Comparison of ENCODE assay signal across 1 cellular context in the genomic region with DNA sequence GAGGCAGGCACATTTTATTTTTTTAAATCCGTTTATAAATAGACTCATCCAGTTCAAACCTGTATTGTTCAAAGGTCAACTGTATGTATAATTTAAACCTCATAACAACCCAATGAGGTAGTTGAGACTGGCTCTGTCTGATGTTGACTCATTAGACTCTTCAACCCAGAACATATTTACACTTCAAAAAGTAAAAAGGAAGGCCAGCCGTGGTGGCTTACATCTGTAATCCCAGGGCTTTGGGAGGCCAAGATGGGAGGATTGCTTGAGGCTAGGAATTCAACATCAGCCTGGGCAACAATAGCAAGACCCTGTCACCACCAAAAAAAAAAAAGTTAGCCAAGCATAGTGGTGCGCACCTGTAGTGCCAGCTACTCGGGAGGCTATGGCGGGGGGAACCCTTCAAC.
TF ChIP-seq lines count a peak whose summit lies in the region.

No MANE protein-coding gene starts in this region.

TF ChIP-seq in HepG2, 621 proteins besides CTCF, POLR2A, EP300 and RAD21 (continued from another document and continues in another):
- TF ChIP-seq, protein P1, sequence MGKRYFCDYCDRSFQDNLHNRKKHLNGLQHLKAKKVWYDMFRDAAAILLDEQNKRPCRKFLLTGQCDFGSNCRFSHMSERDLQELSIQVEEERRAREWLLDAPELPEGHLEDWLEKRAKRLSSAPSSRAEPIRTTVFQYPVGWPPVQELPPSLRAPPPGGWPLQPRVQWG (CRISPR knock-in tag; IDR thresholded peaks at IDR 0.05; ENCODE audit: borderline replicate concordance, low read depth) = no peak
- TF ChIP-seq, protein P2, sequence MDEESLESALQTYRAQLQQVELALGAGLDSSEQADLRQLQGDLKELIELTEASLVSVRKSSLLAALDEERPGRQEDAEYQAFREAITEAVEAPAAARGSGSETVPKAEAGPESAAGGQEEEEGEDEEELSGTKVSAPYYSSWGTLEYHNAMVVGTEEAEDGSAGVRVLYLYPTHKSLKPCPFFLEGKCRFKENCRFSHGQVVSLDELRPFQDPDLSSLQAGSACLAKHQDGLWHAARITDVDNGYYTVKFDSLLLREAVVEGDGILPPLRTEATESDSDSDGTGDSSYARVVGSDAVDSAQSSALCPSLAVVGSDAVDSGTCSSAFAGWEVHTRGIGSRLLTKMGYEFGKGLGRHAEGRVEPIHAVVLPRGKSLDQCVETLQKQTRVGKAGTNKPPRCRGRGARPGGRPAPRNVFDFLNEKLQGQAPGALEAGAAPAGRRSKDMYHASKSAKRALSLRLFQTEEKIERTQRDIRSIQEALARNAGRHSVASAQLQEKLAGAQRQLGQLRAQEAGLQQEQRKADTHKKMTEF (CRISPR knock-in tag; IDR thresholded peaks at IDR 0.05) = peak; percentile 33; the same call in 1 of the 2 replicates
- TF ChIP-seq ZNF232 (CRISPR knock-in tag; IDR thresholded peaks at IDR 0.05; ENCODE audit: borderline replicate concordance) (no peak), ZFY (CRISPR knock-in tag; IDR thresholded peaks at IDR 0.05) (no peak), GATAD2A (CRISPR knock-in tag; IDR thresholded peaks at IDR 0.05) (0 out of 2 replicates have a peak, but pooled peaks have one; percentile 13), ZNF230 (CRISPR knock-in tag; IDR thresholded peaks at IDR 0.05) (no peak), ZNF460 (CRISPR knock-in tag; IDR thresholded peaks at IDR 0.05; ENCODE audit: borderline replicate concordance) (peak; percentile 69), BRCA1 (CRISPR knock-in tag; IDR thresholded peaks at IDR 0.05) (no peak), TCF7 (IDR thresholded peaks at IDR 0.05; ENCODE audit: low read depth) (peak; percentile 46; the same call in 1 of the 2 replicates), ZMYM3 (CRISPR knock-in tag; IDR thresholded peaks at IDR 0.05) (0 out of 2 replicates have a peak, but pooled peaks have one; percentile 32), ZNF552 (CRISPR knock-in tag; IDR thresholded peaks at IDR 0.05; ENCODE audit: borderline replicate concordance) (no peak), FOXP1 (IDR thresholded peaks at IDR 0.05) (no peak), FOXP1 (CRISPR knock-in tag; IDR thresholded peaks at IDR 0.05) (peak; percentile 12; the same call in 1 of the 2 replicates), NR2F1 (CRISPR knock-in tag; IDR thresholded peaks at IDR 0.05) (0 out of 4 replicates have a peak, but pooled peaks of 1 of the 2 experiments have one; percentile 21), ZNF205 (CRISPR knock-in tag; IDR thresholded peaks at IDR 0.05) (no peak), ZNF605 (CRISPR knock-in tag; IDR thresholded peaks at IDR 0.05) (no peak), ZNF709 (CRISPR knock-in tag; IDR thresholded peaks at IDR 0.05) (no peak), ZNF101 (CRISPR knock-in tag; IDR thresholded peaks at IDR 0.05; ENCODE audit: borderline replicate concordance, low read depth) (no peak), ZMYM2 (CRISPR knock-in tag; IDR thresholded peaks at IDR 0.05) (0 out of 2 replicates have a peak, but pooled peaks have one; percentile 23), FOXA1 (IDR thresholded peaks at IDR 0.05) (no peak), FOXA1 (CRISPR knock-in tag; IDR thresholded peaks at IDR 0.05) (peak; percentile 61; the same call in 1 of the 2 replicates), NCOR1 (IDR thresholded peaks at IDR 0.05; ENCODE audit: borderline replicate concordance, low read length) (peak; percentile 24; the same call in 1 of the 2 replicates), ZNF337 (CRISPR knock-in tag; IDR thresholded peaks at IDR 0.05; ENCODE audit: borderline replicate concordance, low read depth) (no peak), SOX13 (IDR thresholded peaks at IDR 0.05) (no peak), SOX13 (CRISPR knock-in tag; conservative IDR thresholded peaks at IDR 0.05 in 1 of 2, IDR thresholded peaks at IDR 0.05 in 1 of 2) (peak in 1 of 2 experiments; percentile 30; a peak in 1 of 4 replicates), TAF15 (IDR thresholded peaks at IDR 0.05; ENCODE audit: low read depth, low read length, poor library complexity, severe bottlenecking) (no peak), ZNF24 (IDR thresholded peaks at IDR 0.05) (no peak), RARA (CRISPR knock-in tag; IDR thresholded peaks at IDR 0.05) (peak; percentile 38; the same call in 1 of the 2 replicates), TEAD3 (CRISPR knock-in tag; optimal IDR thresholded peaks at IDR 0.05; ENCODE audit: borderline replicate concordance) (peak; percentile 11), ZNF644 (CRISPR knock-in tag; IDR thresholded peaks at IDR 0.05; ENCODE audit: low read depth) (0 out of 2 replicates have a peak, but pooled peaks have one; percentile 17), FOXA3 (CRISPR knock-in tag; IDR thresholded peaks at IDR 0.05) (peak; percentile 67), HNRNPK (IDR thresholded peaks at IDR 0.05; ENCODE audit: low read depth, low read length, poor library complexity, severe bottlenecking) (peak; percentile 68)
- TF ChIP-seq, protein P3, sequence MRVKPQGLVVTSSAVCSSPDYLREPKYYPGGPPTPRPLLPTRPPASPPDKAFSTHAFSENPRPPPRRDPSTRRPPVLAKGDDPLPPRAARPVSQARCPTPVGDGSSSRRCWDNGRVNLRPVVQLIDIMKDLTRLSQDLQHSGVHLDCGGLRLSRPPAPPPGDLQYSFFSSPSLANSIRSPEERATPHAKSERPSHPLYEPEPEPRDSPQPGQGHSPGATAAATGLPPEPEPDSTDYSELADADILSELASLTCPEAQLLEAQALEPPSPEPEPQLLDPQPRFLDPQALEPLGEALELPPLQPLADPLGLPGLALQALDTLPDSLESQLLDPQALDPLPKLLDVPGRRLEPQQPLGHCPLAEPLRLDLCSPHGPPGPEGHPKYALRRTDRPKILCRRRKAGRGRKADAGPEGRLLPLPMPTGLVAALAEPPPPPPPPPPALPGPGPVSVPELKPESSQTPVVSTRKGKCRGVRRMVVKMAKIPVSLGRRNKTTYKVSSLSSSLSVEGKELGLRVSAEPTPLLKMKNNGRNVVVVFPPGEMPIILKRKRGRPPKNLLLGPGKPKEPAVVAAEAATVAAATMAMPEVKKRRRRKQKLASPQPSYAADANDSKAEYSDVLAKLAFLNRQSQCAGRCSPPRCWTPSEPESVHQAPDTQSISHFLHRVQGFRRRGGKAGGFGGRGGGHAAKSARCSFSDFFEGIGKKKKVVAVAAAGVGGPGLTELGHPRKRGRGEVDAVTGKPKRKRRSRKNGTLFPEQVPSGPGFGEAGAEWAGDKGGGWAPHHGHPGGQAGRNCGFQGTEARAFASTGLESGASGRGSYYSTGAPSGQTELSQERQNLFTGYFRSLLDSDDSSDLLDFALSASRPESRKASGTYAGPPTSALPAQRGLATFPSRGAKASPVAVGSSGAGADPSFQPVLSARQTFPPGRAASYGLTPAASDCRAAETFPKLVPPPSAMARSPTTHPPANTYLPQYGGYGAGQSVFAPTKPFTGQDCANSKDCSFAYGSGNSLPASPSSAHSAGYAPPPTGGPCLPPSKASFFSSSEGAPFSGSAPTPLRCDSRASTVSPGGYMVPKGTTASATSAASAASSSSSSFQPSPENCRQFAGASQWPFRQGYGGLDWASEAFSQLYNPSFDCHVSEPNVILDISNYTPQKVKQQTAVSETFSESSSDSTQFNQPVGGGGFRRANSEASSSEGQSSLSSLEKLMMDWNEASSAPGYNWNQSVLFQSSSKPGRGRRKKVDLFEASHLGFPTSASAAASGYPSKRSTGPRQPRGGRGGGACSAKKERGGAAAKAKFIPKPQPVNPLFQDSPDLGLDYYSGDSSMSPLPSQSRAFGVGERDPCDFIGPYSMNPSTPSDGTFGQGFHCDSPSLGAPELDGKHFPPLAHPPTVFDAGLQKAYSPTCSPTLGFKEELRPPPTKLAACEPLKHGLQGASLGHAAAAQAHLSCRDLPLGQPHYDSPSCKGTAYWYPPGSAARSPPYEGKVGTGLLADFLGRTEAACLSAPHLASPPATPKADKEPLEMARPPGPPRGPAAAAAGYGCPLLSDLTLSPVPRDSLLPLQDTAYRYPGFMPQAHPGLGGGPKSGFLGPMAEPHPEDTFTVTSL (CRISPR knock-in tag; IDR thresholded peaks at IDR 0.05; ENCODE audit: borderline replicate concordance) = peak; percentile 25; the same call in 1 of the 2 replicates
- TF ChIP-seq, protein P4, sequence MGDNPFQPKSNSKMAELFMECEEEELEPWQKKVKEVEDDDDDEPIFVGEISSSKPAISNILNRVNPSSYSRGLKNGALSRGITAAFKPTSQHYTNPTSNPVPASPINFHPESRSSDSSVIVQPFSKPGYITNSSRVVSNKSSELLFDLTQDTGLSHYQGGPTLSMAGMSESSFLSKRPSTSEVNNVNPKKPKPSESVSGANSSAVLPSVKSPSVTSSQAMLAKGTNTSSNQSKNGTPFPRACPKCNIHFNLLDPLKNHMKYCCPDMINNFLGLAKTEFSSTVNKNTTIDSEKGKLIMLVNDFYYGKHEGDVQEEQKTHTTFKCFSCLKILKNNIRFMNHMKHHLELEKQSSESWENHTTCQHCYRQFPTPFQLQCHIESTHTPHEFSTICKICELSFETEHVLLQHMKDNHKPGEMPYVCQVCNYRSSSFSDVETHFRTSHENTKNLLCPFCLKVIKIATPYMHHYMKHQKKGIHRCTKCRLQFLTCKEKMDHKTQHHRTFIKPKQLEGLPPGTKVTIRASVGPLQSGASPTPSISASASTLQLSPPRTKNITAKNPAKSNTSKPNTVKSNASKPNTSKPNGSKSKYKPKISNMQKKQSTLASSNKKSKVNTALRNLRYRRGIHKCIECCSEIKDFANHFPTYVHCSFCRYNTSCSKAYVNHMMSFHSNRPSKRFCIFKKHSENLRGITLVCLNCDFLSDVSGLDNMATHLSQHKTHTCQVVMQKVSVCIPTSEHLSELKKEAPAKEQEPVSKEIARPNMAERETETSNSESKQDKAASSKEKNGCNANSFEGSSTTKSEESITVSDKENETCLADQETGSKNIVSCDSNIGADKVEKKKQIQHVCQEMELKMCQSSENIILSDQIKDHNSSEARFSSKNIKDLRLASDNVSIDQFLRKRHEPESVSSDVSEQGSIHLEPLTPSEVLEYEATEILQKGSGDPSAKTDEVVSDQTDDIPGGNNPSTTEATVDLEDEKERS (CRISPR knock-in tag; IDR thresholded peaks at IDR 0.05) = no peak
- TF ChIP-seq, protein P5, sequence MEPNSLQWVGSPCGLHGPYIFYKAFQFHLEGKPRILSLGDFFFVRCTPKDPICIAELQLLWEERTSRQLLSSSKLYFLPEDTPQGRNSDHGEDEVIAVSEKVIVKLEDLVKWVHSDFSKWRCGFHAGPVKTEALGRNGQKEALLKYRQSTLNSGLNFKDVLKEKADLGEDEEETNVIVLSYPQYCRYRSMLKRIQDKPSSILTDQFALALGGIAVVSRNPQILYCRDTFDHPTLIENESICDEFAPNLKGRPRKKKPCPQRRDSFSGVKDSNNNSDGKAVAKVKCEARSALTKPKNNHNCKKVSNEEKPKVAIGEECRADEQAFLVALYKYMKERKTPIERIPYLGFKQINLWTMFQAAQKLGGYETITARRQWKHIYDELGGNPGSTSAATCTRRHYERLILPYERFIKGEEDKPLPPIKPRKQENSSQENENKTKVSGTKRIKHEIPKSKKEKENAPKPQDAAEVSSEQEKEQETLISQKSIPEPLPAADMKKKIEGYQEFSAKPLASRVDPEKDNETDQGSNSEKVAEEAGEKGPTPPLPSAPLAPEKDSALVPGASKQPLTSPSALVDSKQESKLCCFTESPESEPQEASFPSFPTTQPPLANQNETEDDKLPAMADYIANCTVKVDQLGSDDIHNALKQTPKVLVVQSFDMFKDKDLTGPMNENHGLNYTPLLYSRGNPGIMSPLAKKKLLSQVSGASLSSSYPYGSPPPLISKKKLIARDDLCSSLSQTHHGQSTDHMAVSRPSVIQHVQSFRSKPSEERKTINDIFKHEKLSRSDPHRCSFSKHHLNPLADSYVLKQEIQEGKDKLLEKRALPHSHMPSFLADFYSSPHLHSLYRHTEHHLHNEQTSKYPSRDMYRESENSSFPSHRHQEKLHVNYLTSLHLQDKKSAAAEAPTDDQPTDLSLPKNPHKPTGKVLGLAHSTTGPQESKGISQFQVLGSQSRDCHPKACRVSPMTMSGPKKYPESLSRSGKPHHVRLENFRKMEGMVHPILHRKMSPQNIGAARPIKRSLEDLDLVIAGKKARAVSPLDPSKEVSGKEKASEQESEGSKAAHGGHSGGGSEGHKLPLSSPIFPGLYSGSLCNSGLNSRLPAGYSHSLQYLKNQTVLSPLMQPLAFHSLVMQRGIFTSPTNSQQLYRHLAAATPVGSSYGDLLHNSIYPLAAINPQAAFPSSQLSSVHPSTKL (CRISPR knock-in tag; IDR thresholded peaks at IDR 0.05) = peak; percentile 53
- TF ChIP-seq, protein P6, sequence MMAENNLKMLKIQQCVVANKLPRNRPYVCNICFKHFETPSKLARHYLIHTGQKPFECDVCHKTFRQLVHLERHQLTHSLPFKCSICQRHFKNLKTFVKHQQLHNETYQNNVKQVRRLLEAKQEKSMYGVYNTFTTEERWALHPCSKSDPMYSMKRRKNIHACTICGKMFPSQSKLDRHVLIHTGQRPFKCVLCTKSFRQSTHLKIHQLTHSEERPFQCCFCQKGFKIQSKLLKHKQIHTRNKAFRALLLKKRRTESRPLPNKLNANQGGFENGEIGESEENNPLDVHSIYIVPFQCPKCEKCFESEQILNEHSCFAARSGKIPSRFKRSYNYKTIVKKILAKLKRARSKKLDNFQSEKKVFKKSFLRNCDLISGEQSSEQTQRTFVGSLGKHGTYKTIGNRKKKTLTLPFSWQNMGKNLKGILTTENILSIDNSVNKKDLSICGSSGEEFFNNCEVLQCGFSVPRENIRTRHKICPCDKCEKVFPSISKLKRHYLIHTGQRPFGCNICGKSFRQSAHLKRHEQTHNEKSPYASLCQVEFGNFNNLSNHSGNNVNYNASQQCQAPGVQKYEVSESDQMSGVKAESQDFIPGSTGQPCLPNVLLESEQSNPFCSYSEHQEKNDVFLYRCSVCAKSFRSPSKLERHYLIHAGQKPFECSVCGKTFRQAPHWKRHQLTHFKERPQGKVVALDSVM (CRISPR knock-in tag; IDR thresholded peaks at IDR 0.05) = peak; percentile 96
- TF ChIP-seq, protein P7, sequence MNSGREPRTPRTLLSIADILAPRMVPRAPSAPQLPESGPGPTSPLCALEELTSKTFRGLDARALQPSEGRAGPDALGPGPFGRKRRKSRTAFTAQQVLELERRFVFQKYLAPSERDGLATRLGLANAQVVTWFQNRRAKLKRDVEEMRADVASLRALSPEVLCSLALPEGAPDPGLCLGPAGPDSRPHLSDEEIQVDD (CRISPR knock-in tag; IDR thresholded peaks at IDR 0.05; ENCODE audit: borderline replicate concordance) = no peak
- TF ChIP-seq, protein P8, sequence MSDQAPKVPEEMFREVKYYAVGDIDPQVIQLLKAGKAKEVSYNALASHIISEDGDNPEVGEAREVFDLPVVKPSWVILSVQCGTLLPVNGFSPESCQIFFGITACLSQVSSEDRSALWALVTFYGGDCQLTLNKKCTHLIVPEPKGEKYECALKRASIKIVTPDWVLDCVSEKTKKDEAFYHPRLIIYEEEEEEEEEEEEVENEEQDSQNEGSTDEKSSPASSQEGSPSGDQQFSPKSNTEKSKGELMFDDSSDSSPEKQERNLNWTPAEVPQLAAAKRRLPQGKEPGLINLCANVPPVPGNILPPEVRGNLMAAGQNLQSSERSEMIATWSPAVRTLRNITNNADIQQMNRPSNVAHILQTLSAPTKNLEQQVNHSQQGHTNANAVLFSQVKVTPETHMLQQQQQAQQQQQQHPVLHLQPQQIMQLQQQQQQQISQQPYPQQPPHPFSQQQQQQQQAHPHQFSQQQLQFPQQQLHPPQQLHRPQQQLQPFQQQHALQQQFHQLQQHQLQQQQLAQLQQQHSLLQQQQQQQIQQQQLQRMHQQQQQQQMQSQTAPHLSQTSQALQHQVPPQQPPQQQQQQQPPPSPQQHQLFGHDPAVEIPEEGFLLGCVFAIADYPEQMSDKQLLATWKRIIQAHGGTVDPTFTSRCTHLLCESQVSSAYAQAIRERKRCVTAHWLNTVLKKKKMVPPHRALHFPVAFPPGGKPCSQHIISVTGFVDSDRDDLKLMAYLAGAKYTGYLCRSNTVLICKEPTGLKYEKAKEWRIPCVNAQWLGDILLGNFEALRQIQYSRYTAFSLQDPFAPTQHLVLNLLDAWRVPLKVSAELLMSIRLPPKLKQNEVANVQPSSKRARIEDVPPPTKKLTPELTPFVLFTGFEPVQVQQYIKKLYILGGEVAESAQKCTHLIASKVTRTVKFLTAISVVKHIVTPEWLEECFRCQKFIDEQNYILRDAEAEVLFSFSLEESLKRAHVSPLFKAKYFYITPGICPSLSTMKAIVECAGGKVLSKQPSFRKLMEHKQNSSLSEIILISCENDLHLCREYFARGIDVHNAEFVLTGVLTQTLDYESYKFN (CRISPR knock-in tag; conservative IDR thresholded peaks at IDR 0.05) = peak; percentile 59; the same call in 1 of the 2 replicates
